Comparison of ENCODE assay signal across 7 cellular contexts in the genomic region with DNA sequence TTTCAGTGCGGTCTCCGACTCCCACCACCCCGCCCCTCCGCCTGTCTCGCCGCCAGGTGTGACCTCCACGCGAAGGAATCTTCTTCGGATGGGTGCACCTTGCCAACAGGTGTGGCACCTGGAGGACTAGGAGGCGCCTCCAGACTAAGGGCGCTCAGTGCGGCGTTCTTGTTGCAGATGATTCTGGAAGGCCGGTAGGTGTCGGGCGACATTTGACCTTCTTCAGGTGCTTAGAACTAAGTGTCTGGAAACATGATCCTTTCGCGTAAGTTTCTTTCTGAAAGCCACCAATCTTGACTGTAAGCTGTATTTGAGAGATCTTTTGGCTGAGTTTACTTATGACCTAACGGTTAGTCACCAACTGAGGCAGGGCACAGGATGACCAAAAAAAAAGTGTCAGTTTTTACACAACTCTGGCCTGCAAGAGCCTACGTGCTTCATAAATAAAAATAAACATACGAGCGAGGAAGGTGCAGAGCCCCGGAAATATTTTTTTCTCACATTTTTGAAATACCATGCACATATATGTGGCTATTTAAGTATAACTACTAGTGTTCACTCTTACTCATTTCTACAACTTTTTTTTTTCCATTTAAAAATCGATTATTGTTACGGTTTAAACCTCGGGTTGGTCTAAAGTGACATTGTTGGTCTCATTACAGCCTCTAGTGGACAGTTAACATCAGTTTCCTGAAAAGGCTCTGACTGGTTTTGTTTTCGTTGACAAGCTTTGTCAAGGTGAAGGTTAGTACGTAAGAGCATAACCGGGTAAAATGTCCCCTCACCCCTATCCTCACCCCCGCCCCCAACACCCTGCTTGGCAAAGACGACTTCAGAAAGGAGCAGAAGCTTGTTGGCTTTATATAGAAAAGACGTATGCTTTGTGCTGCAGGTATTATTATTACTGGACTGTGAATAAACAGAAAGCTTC. TPM values are rescaled to one million over a fixed set of nuclear protein-coding genes. Genes with fewer than 3 reads are reported as not detected.
DNase-seq lines count a peak whose midpoint lies in the region; ATAC-seq, FAIRE-seq and TF ChIP-seq lines count a peak whose summit lies in the region.

No MANE protein-coding gene starts in this region.

- peak; percentile 91 for TF ChIP-seq CTCF in GM12872 (IDR thresholded peaks at IDR 0.05; ENCODE audit: insufficient read depth, low read depth, low read length)
- peak; percentile 49; the same call in 1 of the 2 replicates for TF ChIP-seq CTCF in HEK293 (tag by site-specific recombination; IDR thresholded peaks at IDR 0.05)
- peak; percentile 75 for TF ChIP-seq CTCF in WI38 (IDR thresholded peaks at IDR 0.05; ENCODE audit: low read depth, low read length)
- TF ChIP-seq CTCF in kidney (IDR thresholded peaks at IDR 0.05; ENCODE audit: borderline replicate concordance, extremely low read depth, insufficient read depth), result peak; percentile 76

- peak overlapping the region; percentile 100 for H3K4me3 Mint-ChIP-seq in central memory CD8-positive, alpha-beta T cell

- no peaks in the 10 kb centered on the region for H3K36me3 ChIP-seq in HEK293 (ENCODE audit: control insufficient read depth in 2 of 2, insufficient read depth in 1 of 2, low read length in 2 of 2)
- H3K36me3 ChIP-seq in kidney (ENCODE audit: control insufficient read depth in 1 of 2, insufficient read depth in 2 of 2, low read length in 2 of 2), result no peaks in the 10 kb centered on the region

- H3K4me1 ChIP-seq in HEK293 (ENCODE audit: control insufficient read depth, insufficient read depth, low read length), result peaks cover 45% of the 10 kb centered on the region
- peaks cover 6 to 19% of the 10 kb centered on the region in 2 donors for H3K4me1 ChIP-seq in kidney (ENCODE audit: control insufficient read depth in 1 of 2, insufficient read depth in 1 of 2, low read depth in 1 of 2, low read length in 2 of 2)

- H3K9me3 Mint-ChIP-seq in central memory CD8-positive, alpha-beta T cell, result no peaks in the 10 kb centered on the region

- FAIRE-seq in kidney (lab: Jason Lieb, UNC), result no peak

- CTCF ChIA-PET in HEK293 (lab: Yijun Ruan, JAX), result interaction anchor here (0.5 to 8.3 kb wide), 82 partner anchors 8 to 1031 kb away, joined by 3 to 94 read pairs (median 4); no protein-coding TSS in a partner anchor

- DNase-seq in NCI-H146 (lab: John Stamatoyannopoulos, UW), result peak; percentile 47
- DNase-seq in central memory CD8-positive, alpha-beta T cell (ENCODE audit: low spot score in 2 of 2), result peak; percentile 41 to 69
- DNase-seq in kidney, result peak; percentile 90
- DNase-seq in stimulated activated CD4-positive, alpha-beta T cell treated with anti-CD3 and anti-CD28 coated beads, Interleukin-2, amount 100 ng/mL, for 24 hours, result peak; percentile 43 to 64

- ATAC-seq in central memory CD8-positive, alpha-beta T cell (replicated peaks; ENCODE audit: extremely low read depth, poor library complexity, severe bottlenecking), result peak; percentile 34

- peaks cover 63% of the 10 kb centered on the region for H3K4me1 Mint-ChIP-seq in central memory CD8-positive, alpha-beta T cell

- no peaks in the 10 kb centered on the region for H3K9me3 ChIP-seq in HEK293 (ENCODE audit: control insufficient read depth, insufficient read depth, low read depth, low read length)
- no peaks in the 10 kb centered on the region for H3K9me3 ChIP-seq in kidney (ENCODE audit: control insufficient read depth in 1 of 2, low read length in 2 of 2)

- H3K27ac ChIP-seq in HEK293 (ENCODE audit: extremely low read depth, low read depth, low read length), result peak overlapping the region; percentile 100
- H3K27ac ChIP-seq in kidney (ENCODE audit: low read depth in 2 of 2, low read length in 2 of 2), result peak overlapping the region; percentile 88 to 89

- peaks cover 39% of the 10 kb centered on the region for H3K36me3 Mint-ChIP-seq in central memory CD8-positive, alpha-beta T cell (ENCODE audit: insufficient read depth)

- H3K4me3 ChIP-seq in HEK293 (ENCODE audit: low read depth, low read length), result peak overlapping the region; percentile 76
- peak overlapping the region; percentile 71 for H3K4me3 ChIP-seq in WI38 (ENCODE audit: low read depth, low read length)
- H3K4me3 ChIP-seq in kidney (ENCODE audit: low read length in 2 of 2), result peak overlapping the region; percentile 65 to 84

- H3K27me3 Mint-ChIP-seq in central memory CD8-positive, alpha-beta T cell, result no peaks in the 10 kb centered on the region

- peak overlapping the region; percentile 78 to 83 for H3K9ac ChIP-seq in kidney (ENCODE audit: low read length in 2 of 2)

- H3K27ac Mint-ChIP-seq in central memory CD8-positive, alpha-beta T cell (ENCODE audit: low read depth), result peak overlapping the region; percentile 100

- POLR2A ChIA-PET in HEK293 (lab: Yijun Ruan, JAX), result interaction anchor here (0.6 to 2.3 kb wide), 10 partner anchors 8 to 431 kb away, joined by 3 to 14 read pairs (median 5); no protein-coding TSS in a partner anchor

- intact Hi-C loops in kidney (cut with DNase I), result loop anchor here (10.0 kb wide), 2 partner anchors 248 to 428 kb away; no protein-coding TSS in a partner anchor

TF ChIP-seq in HEK293, 187 proteins besides CTCF, POLR2A, EP300 and RAD21 (continues in another document):
- TF ChIP-seq ZNF394 (tag by site-specific recombination; IDR thresholded peaks at IDR 0.05; ENCODE audit: borderline replicate concordance), result no peak
- no peak for TF ChIP-seq ZFP41 (tag by site-specific recombination; IDR thresholded peaks at IDR 0.05; ENCODE audit: borderline replicate concordance)
- TF ChIP-seq, protein P1, sequence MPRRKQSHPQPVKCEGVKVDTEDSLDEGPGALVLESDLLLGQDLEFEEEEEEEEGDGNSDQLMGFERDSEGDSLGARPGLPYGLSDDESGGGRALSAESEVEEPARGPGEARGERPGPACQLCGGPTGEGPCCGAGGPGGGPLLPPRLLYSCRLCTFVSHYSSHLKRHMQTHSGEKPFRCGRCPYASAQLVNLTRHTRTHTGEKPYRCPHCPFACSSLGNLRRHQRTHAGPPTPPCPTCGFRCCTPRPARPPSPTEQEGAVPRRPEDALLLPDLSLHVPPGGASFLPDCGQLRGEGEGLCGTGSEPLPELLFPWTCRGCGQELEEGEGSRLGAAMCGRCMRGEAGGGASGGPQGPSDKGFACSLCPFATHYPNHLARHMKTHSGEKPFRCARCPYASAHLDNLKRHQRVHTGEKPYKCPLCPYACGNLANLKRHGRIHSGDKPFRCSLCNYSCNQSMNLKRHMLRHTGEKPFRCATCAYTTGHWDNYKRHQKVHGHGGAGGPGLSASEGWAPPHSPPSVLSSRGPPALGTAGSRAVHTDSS (tag by site-specific recombination; IDR thresholded peaks at IDR 0.05), result no peak
- peak; percentile 84 for TF ChIP-seq SCRT1 (tag by site-specific recombination; IDR thresholded peaks at IDR 0.05; ENCODE audit: borderline replicate concordance)
- no peak for TF ChIP-seq ZFP37 (tag by site-specific recombination; IDR thresholded peaks at IDR 0.05)
- TF ChIP-seq ZBTB20 (tag by site-specific recombination; IDR thresholded peaks at IDR 0.05), result peak; percentile 35; the same call in 1 of the 2 replicates
- TF ChIP-seq ZNF292 (tag by site-specific recombination; IDR thresholded peaks at IDR 0.05; ENCODE audit: borderline replicate concordance, low read depth), result no peak
- no peak for TF ChIP-seq ZNF214 (tag by site-specific recombination; IDR thresholded peaks at IDR 0.05; ENCODE audit: borderline replicate concordance)
- TF ChIP-seq ZNF549 (tag by site-specific recombination; IDR thresholded peaks at IDR 0.05), result no peak
- TF ChIP-seq, protein P2, sequence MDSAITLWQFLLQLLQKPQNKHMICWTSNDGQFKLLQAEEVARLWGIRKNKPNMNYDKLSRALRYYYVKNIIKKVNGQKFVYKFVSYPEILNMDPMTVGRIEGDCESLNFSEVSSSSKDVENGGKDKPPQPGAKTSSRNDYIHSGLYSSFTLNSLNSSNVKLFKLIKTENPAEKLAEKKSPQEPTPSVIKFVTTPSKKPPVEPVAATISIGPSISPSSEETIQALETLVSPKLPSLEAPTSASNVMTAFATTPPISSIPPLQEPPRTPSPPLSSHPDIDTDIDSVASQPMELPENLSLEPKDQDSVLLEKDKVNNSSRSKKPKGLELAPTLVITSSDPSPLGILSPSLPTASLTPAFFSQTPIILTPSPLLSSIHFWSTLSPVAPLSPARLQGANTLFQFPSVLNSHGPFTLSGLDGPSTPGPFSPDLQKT (IDR thresholded peaks at IDR 0.05; ENCODE audit: borderline replicate concordance, low read depth, low read length), result no peak
- TF ChIP-seq, protein P3, sequence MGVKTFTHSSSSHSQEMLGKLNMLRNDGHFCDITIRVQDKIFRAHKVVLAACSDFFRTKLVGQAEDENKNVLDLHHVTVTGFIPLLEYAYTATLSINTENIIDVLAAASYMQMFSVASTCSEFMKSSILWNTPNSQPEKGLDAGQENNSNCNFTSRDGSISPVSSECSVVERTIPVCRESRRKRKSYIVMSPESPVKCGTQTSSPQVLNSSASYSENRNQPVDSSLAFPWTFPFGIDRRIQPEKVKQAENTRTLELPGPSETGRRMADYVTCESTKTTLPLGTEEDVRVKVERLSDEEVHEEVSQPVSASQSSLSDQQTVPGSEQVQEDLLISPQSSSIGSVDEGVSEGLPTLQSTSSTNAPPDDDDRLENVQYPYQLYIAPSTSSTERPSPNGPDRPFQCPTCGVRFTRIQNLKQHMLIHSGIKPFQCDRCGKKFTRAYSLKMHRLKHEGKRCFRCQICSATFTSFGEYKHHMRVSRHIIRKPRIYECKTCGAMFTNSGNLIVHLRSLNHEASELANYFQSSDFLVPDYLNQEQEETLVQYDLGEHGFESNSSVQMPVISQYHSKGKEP (tag by site-specific recombination; IDR thresholded peaks at IDR 0.05), result no peak
- TF ChIP-seq ZNF768 (tag by site-specific recombination; IDR thresholded peaks at IDR 0.05), result no peak
- TF ChIP-seq, protein P4, sequence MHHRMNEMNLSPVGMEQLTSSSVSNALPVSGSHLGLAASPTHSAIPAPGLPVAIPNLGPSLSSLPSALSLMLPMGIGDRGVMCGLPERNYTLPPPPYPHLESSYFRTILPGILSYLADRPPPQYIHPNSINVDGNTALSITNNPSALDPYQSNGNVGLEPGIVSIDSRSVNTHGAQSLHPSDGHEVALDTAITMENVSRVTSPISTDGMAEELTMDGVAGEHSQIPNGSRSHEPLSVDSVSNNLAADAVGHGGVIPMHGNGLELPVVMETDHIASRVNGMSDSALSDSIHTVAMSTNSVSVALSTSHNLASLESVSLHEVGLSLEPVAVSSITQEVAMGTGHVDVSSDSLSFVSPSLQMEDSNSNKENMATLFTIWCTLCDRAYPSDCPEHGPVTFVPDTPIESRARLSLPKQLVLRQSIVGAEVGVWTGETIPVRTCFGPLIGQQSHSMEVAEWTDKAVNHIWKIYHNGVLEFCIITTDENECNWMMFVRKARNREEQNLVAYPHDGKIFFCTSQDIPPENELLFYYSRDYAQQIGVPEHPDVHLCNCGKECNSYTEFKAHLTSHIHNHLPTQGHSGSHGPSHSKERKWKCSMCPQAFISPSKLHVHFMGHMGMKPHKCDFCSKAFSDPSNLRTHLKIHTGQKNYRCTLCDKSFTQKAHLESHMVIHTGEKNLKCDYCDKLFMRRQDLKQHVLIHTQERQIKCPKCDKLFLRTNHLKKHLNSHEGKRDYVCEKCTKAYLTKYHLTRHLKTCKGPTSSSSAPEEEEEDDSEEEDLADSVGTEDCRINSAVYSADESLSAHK (tag by site-specific recombination; IDR thresholded peaks at IDR 0.05), result no peak

RNA-seq across cellular contexts. Expression of gene ATXN1, which starts 1.6 kb away (rescaled TPM):
- total RNA-seq in kidney, result 58.2 TPM
- 4.2 TPM for polyA plus RNA-seq in kidney (ENCODE audit: insufficient read depth, low read depth, low replicate concordance)

Comparison
In these comparisons a context has a peak if more than half of its experiments do, and no peak if none do; other contexts are left out.
1. Peak in every context shown above with its lines: DNase-seq, ATAC-seq, H3K4me3 ChIP-seq and H3K27ac ChIP-seq.